ENCODE assay signal across 17 cellular contexts in genomic region chr2:12396699-12397098, GRCh38.
A peak's percentile ranks its signal among the peaks of the same experiment; 100 is the strongest.
DNase-seq lines count a peak whose midpoint lies in the region; ATAC-seq, FAIRE-seq and TF ChIP-seq lines count a peak whose summit lies in the region.
"Had no signal": no experiment of that assay in that cellular context is flagged by ENCODE, and none has a peak within 500 bp of the region (broad histone marks: within the 10 kb centered on the region; RNA-seq: fewer than 3 reads in every experiment).

No MANE protein-coding gene starts in this region.

- DNase-seq in Caco-2 (no peak), keratinocyte (ENCODE audit: low read depth, low spot score) (no peak), mesothelial cell of epicardium (ENCODE audit: low spot score in 2 of 2, unreplicated experiment in 2 of 2) (no peak), upper lobe of right lung (no peak), nephron progenitor cell (no peak), SIG-M5 treated with dmso at 0.1 percent for 504 hours (lab: John Stamatoyannopoulos, UW; ENCODE audit: unreplicated experiment) (no peak), hippocampal formation (lab: John Stamatoyannopoulos, UW) (no peak)
- DNase-seq: CD4-positive, alpha-beta T cell; DMS153; DMS79; GDM1; GM23248 had no signal

- no peak overlapping the region for H3K4me2 ChIP-seq in keratinocyte (ENCODE audit: control insufficient read depth, extremely low read depth, insufficient read depth, low read depth, low read length)

- peaks cover 2% of the 10 kb centered on the region for H3K9me3 Mint-ChIP-seq in Caco-2 (ENCODE audit: unreplicated experiment)
- peaks cover 3% of the 10 kb centered on the region for H3K9me3 Mint-ChIP-seq in mesothelial cell of epicardium
- H3K9me3 Mint-ChIP-seq in nephron progenitor cell: peaks cover 1% of the 10 kb centered on the region
- H3K9me3 Mint-ChIP-seq: CD4-positive, alpha-beta T cell had no signal

- no peak overlapping the region for H3K27ac ChIP-seq in keratinocyte (ENCODE audit: control insufficient read depth, insufficient read depth, low read length)
- H3K27ac ChIP-seq in upper lobe of right lung: no peak overlapping the region
- H3K27ac ChIP-seq: C4-2B, GM23248 had no signal

- H3K27ac Mint-ChIP-seq in Caco-2 (ENCODE audit: unreplicated experiment): peak overlapping the region; percentile 1
- peak overlapping the region; percentile 78 for H3K27ac Mint-ChIP-seq in mesothelial cell of epicardium
- H3K27ac Mint-ChIP-seq in nephron progenitor cell: no peak overlapping the region
- H3K27ac Mint-ChIP-seq: B cell; CD4-positive, alpha-beta T cell had no signal

- H4K20me1 ChIP-seq in keratinocyte (ENCODE audit: control insufficient read depth, extremely low read depth, insufficient read depth, low read length): no peaks in the 10 kb centered on the region

- no peaks in the 10 kb centered on the region for H3K9me3 ChIP-seq in Caco-2
- H3K9me3 ChIP-seq in keratinocyte (ENCODE audit: control insufficient read depth, low read depth, low read length): no peaks in the 10 kb centered on the region
- no peaks in the 10 kb centered on the region for H3K9me3 ChIP-seq in upper lobe of right lung
- H3K9me3 ChIP-seq: HAP-1 had no signal

- dilution Hi-C loops in keratinocyte (cut with MboI; ENCODE audit: extremely low pct_ligation_motif_present, low sequenced_read_pairs): no loop called here

- H2AFZ ChIP-seq in keratinocyte (ENCODE audit: control insufficient read depth, low read length): peak overlapping the region; percentile 53
- H2AFZ ChIP-seq: GM23248 had no signal

- H3K4me3 ChIP-seq in Caco-2 (ENCODE audit: low read depth, low read length): no peak overlapping the region
- H3K4me3 ChIP-seq in keratinocyte (ENCODE audit: control insufficient read depth in 2 of 3, extremely low read depth in 1 of 3, insufficient read depth in 2 of 3, low read depth in 1 of 3, low read length in 3 of 3): no peak overlapping the region
- H3K4me3 ChIP-seq in upper lobe of right lung: no peak overlapping the region
- H3K4me3 ChIP-seq: GM23248, HAP-1 had no signal

- no peaks in the 10 kb centered on the region for H3K79me2 ChIP-seq in keratinocyte (ENCODE audit: control insufficient read depth, insufficient read depth, low read length)

- H3K4me1 ChIP-seq in Caco-2 (0 out of 2 replicates have a peak, but pooled peaks cover 4% of the 10 kb centered on the region), keratinocyte (ENCODE audit: control insufficient read depth, extremely low read depth, insufficient read depth, low read length) (peaks cover 18% of the 10 kb centered on the region), upper lobe of right lung (no peaks in the 10 kb centered on the region)
- H3K4me1 ChIP-seq: HAP-1 had no signal

- H3K27me3 ChIP-seq in Caco-2 (replicated peaks; ENCODE audit: control insufficient read depth, insufficient read depth, low read length) (no peaks in the 10 kb centered on the region), keratinocyte (ENCODE audit: control insufficient read depth, extremely low read depth, insufficient read depth, low read length) (no peaks in the 10 kb centered on the region), upper lobe of right lung (no peaks in the 10 kb centered on the region)

- H3K27me3 Mint-ChIP-seq in Caco-2 (ENCODE audit: insufficient read depth, unreplicated experiment) (peaks cover 6% of the 10 kb centered on the region), mesothelial cell of epicardium (ENCODE audit: low read depth) (no peaks in the 10 kb centered on the region), nephron progenitor cell (ENCODE audit: low read depth, poor library complexity) (peaks cover 6% of the 10 kb centered on the region)
- H3K27me3 Mint-ChIP-seq: CD4-positive, alpha-beta T cell had no signal

- TF ChIP-seq CTCF in Caco-2 (IDR thresholded peaks at IDR 0.05; ENCODE audit: insufficient read depth in 1 of 2, low read depth in 1 of 2, low read length in 1 of 2, severe bottlenecking in 1 of 2, unreplicated experiment in 1 of 2) (no peak), keratinocyte (optimal IDR thresholded peaks at IDR 0.05 in 1 of 3, IDR thresholded peaks at IDR 0.05 in 1 of 3, conservative IDR thresholded peaks at IDR 0.05 in 1 of 3; ENCODE audit: extremely low read depth in 1 of 3, insufficient read depth in 2 of 3, low read length in 3 of 3) (no peak), mesothelial cell of epicardium (IDR thresholded peaks at IDR 0.05; ENCODE audit: unreplicated experiment) (no peak), upper lobe of right lung (IDR thresholded peaks at IDR 0.05) (no peak), nephron progenitor cell (IDR thresholded peaks at IDR 0.05) (no peak)

- intact Hi-C loops in Caco-2 (cut with micrococcal nuclease; ENCODE audit: unreplicated experiment) (no loop called here), upper lobe of right lung (cut with DNase I) (no loop called here)

- H3K4me3 Mint-ChIP-seq in Caco-2 (ENCODE audit: unreplicated experiment) (no peak overlapping the region), mesothelial cell of epicardium (no peak overlapping the region), nephron progenitor cell (no peak overlapping the region)
- H3K4me3 Mint-ChIP-seq: B cell; CD4-positive, alpha-beta T cell had no signal

- H3K9me1 ChIP-seq in keratinocyte (ENCODE audit: control insufficient read depth, extremely low read depth, insufficient read depth, low read length): no peaks in the 10 kb centered on the region

- H3K4me1 Mint-ChIP-seq in Caco-2 (ENCODE audit: low read depth, unreplicated experiment) (peaks cover 6% of the 10 kb centered on the region), mesothelial cell of epicardium (peaks cover 27% of the 10 kb centered on the region), nephron progenitor cell (peaks cover 20% of the 10 kb centered on the region)

- peak; percentile 85 for FAIRE-seq in keratinocyte (lab: Jason Lieb, UNC)
- FAIRE-seq: GM12892, GM18507 had no signal

- POLR2A ChIA-PET in Caco-2 (lab: Charles Lee): no interaction called here

- peak; percentile 52 for ATAC-seq in upper lobe of right lung

- CTCF ChIA-PET in Caco-2 (lab: Charles Lee): no interaction called here

- no TSS peak for BruUV-seq in Caco-2 (replicated peaks; lab: Mats Ljungman, UMichigan)

- H3K36me3 ChIP-seq in Caco-2 (ENCODE audit: control insufficient read depth, insufficient read depth, low read length) (no peaks in the 10 kb centered on the region), keratinocyte (ENCODE audit: control insufficient read depth in 2 of 2, extremely low read depth in 1 of 2, insufficient read depth in 2 of 2, low read length in 2 of 2) (no peaks in the 10 kb centered on the region), upper lobe of right lung (no peaks in the 10 kb centered on the region)
- H3K36me3 ChIP-seq: HAP-1 had no signal

- H3K36me3 Mint-ChIP-seq in Caco-2 (ENCODE audit: insufficient read depth, unreplicated experiment) (no peaks in the 10 kb centered on the region), mesothelial cell of epicardium (no peaks in the 10 kb centered on the region), nephron progenitor cell (ENCODE audit: low read depth) (no peaks in the 10 kb centered on the region)

- no peak overlapping the region for H3K9ac ChIP-seq in keratinocyte (ENCODE audit: control insufficient read depth, extremely low read depth, insufficient read depth, low read length)
- H3K9ac ChIP-seq: GM23248 had no signal
